Comparison of ENCODE assay signal across 7 cellular contexts in genomic region chr10:103076996-103077395, GRCh38.
"Had no signal": no experiment of that assay in that cellular context is flagged by ENCODE, and none has a peak within 500 bp of the region (broad histone marks: within the 10 kb centered on the region; RNA-seq: fewer than 3 reads in every experiment).

No MANE protein-coding gene starts in this region.

- ATAC-seq: GM23338 had no signal

- H2AFZ ChIP-seq: GM23338 had no signal

- H3K4me2 ChIP-seq: GM23338 had no signal

- H3K4me3 ChIP-seq: GM23338 had no signal

- FAIRE-seq: H1, H54, HTR-8/SVneo had no signal

- DNase-seq: H9, HCEC 1CT, IMR-90 had no signal
